Comparison of ENCODE assay signal across 8 cellular contexts in the genomic region with DNA sequence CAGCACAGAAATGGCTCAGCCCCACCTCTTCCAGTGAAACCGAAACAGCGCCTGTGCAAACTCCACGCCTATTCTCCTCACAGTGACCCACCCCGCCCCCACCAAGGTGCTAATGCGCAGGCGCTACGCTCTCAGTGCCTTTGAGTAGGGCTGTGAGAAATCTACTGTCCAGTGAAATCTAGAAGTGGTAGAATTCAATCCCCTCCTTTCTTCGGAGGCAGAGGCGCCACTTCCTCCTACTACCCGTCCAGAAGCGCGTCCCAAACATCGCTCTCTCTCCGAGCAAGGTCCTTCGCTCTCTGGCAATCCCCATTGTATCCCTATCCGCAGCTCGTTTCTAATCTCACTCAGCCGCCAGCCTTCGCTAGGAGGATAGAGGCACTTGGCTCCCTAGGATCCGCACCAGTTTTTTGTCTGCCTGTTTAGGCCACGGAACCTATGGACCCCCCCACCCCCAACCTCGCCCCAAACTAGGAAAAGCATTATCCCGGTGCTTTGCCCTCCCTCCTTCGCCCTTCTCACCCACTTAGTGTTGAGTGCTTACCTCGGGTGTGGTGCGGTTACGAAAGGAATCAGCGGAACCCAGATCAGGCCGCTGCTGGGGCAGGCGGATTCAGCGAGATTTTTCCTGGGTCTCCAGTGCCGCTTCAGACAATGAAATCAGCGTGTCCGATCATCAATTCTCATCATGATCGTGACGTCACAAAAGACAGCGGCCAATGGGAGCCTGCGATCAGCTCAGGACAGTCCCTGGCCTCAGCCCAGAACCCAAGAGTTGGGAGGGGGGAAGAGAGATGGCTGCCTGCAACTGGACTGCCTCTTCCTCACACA. TPM values are rescaled to one million over a fixed set of nuclear protein-coding genes. Genes with fewer than 3 reads are reported as not detected.
DNase-seq lines count a peak whose midpoint lies in the region; ATAC-seq, FAIRE-seq and TF ChIP-seq lines count a peak whose summit lies in the region.

Gene HDX, minus strand, starts transcription at position 656 of the 831 bp plus-strand sequence. CDS start 27,056 bp downstream, outside the sequence.

- H3K9me3 Mint-ChIP-seq in CD4-positive, alpha-beta T cell: no peaks in the 10 kb centered on the region
- H3K9me3 Mint-ChIP-seq in activated naive CD4-positive, alpha-beta T cell treated with anti-CD3 and anti-CD28 coated beads for 36 hours: no peaks in the 10 kb centered on the region
- H3K9me3 Mint-ChIP-seq in neural progenitor cell: no peaks in the 10 kb centered on the region

- H4K20me1 ChIP-seq in neural progenitor cell (ENCODE audit: low read depth): no peaks in the 10 kb centered on the region

- no peaks in the 10 kb centered on the region for H3K4me1 Mint-ChIP-seq in CD4-positive, alpha-beta T cell (ENCODE audit: low read depth)
- peaks cover 4% of the 10 kb centered on the region for H3K4me1 Mint-ChIP-seq in activated naive CD4-positive, alpha-beta T cell treated with anti-CD3 and anti-CD28 coated beads for 36 hours (ENCODE audit: low read depth)
- peaks cover 4% of the 10 kb centered on the region for H3K4me1 Mint-ChIP-seq in neural progenitor cell

- H3K27me3 ChIP-seq in CD4-positive, alpha-beta T cell (ENCODE audit: control insufficient read depth, insufficient read depth, low read length): no peaks in the 10 kb centered on the region
- H3K27me3 ChIP-seq in RWPE2 (ENCODE audit: insufficient read depth, poor library complexity, severe bottlenecking): no peaks in the 10 kb centered on the region
- no peaks in the 10 kb centered on the region for H3K27me3 ChIP-seq in neural progenitor cell

- peak within 1 kb of the TSS; percentile 93 for H3K4me3 Mint-ChIP-seq in CD4-positive, alpha-beta T cell
- H3K4me3 Mint-ChIP-seq in activated naive CD4-positive, alpha-beta T cell treated with anti-CD3 and anti-CD28 coated beads for 36 hours: peak within 1 kb of the TSS; percentile 80
- peak within 1 kb of the TSS; percentile 94 for H3K4me3 Mint-ChIP-seq in neural progenitor cell

- H3K4me2 ChIP-seq in neural progenitor cell: peak within 1 kb of the TSS; percentile 77

- peaks cover 9% of the 10 kb centered on the region for H3K79me2 ChIP-seq in neural progenitor cell (ENCODE audit: low read depth)

- peak; percentile 43 to 65 (median 48) for DNase-seq in CD4-positive, alpha-beta T cell
- peak; percentile 33 for DNase-seq in HTR-8/SVneo (ENCODE audit: insufficient read length, low spot score)
- peak; percentile 76 for DNase-seq in RWPE2 (ENCODE audit: low spot score)
- peak; percentile 72 for DNase-seq in activated naive CD4-positive, alpha-beta T cell treated with anti-CD3 and anti-CD28 coated beads for 36 hours
- DNase-seq in germinal center (ENCODE audit: low spot score): peak; percentile 48
- peak; percentile 86 for DNase-seq in neural progenitor cell (ENCODE audit: low spot score)
- DNase-seq in stromal cell of bone marrow (ENCODE audit: low read depth): peak; percentile 79

- no peaks in the 10 kb centered on the region for H3F3A ChIP-seq in neural progenitor cell (ENCODE audit: low read depth)

- no peak for TF ChIP-seq CTCF in CD4-positive, alpha-beta T cell (IDR thresholded peaks at IDR 0.05)
- TF ChIP-seq CTCF in RWPE2 (IDR thresholded peaks at IDR 0.05; ENCODE audit: poor library complexity, severe bottlenecking) (no peak), neural progenitor cell (IDR thresholded peaks at IDR 0.05) (no peak)

- CTCF ChIA-PET in CD4-positive, alpha-beta T cell (lab: Charles Lee): no interaction called here
- CTCF ChIA-PET in activated naive CD4-positive, alpha-beta T cell treated with anti-CD3 and anti-CD28 coated beads for 36 hours (lab: Charles Lee): no interaction called here

- no peaks in the 10 kb centered on the region for H3K27me3 Mint-ChIP-seq in CD4-positive, alpha-beta T cell
- H3K27me3 Mint-ChIP-seq in activated naive CD4-positive, alpha-beta T cell treated with anti-CD3 and anti-CD28 coated beads for 36 hours (ENCODE audit: low read depth): no peaks in the 10 kb centered on the region
- peaks cover 6% of the 10 kb centered on the region for H3K27me3 Mint-ChIP-seq in neural progenitor cell (ENCODE audit: insufficient read depth, low read depth)

- peak within 1 kb of the TSS; percentile 79 for H3K27ac Mint-ChIP-seq in CD4-positive, alpha-beta T cell
- peak within 1 kb of the TSS; percentile 78 for H3K27ac Mint-ChIP-seq in activated naive CD4-positive, alpha-beta T cell treated with anti-CD3 and anti-CD28 coated beads for 36 hours
- H3K27ac Mint-ChIP-seq in neural progenitor cell: peak within 1 kb of the TSS; percentile 99

- H3K4me1 ChIP-seq in RWPE2 (ENCODE audit: insufficient read depth, poor library complexity, severe bottlenecking) (no peaks in the 10 kb centered on the region), neural progenitor cell (peaks cover 4% of the 10 kb centered on the region)

- H3K36me3 ChIP-seq in RWPE2 (ENCODE audit: low read depth) (no peaks in the 10 kb centered on the region), neural progenitor cell (no peaks in the 10 kb centered on the region)

- H3K9me3 ChIP-seq in CD4-positive, alpha-beta T cell (ENCODE audit: control insufficient read depth, low read length): no peaks in the 10 kb centered on the region
- H3K9me3 ChIP-seq in RWPE2 (ENCODE audit: severe bottlenecking): no peaks in the 10 kb centered on the region
- no peaks in the 10 kb centered on the region for H3K9me3 ChIP-seq in neural progenitor cell (ENCODE audit: low read depth)

- H3K4me3 ChIP-seq in RWPE2 (ENCODE audit: severe bottlenecking): peak within 1 kb of the TSS; percentile 50
- peak within 1 kb of the TSS; percentile 55 for H3K4me3 ChIP-seq in neural progenitor cell

- intact Hi-C loops in CD4-positive, alpha-beta T cell (cut with DNase I, micrococcal nuclease): no loop called here
- intact Hi-C loops in activated naive CD4-positive, alpha-beta T cell treated with anti-CD3 and anti-CD28 coated beads for 36 hours (cut with micrococcal nuclease): loop anchor here (5.0 kb wide), 1 partner anchor 550 kb away; no protein-coding TSS in a partner anchor

- POLR2A ChIA-PET in CD4-positive, alpha-beta T cell (lab: Charles Lee): no interaction called here

- peak within 1 kb of the TSS; percentile 78 for H2AFZ ChIP-seq in neural progenitor cell (replicated peaks)

- peak within 1 kb of the TSS; percentile 76 for H3K9ac ChIP-seq in neural progenitor cell

- peak; percentile 88 for ATAC-seq in CD4-positive, alpha-beta T cell (ENCODE audit: poor library complexity)
- peak; percentile 86 for ATAC-seq in GM21360 (IDR thresholded peaks at IDR 0.05; ENCODE audit: unreplicated experiment)
- ATAC-seq in RWPE2 (ENCODE audit: low read depth): peak; percentile 95

- FAIRE-seq in HTR-8/SVneo (lab: Jason Lieb, UNC): no peak

- no peak within 1 kb of the TSS for H3K27ac ChIP-seq in CD4-positive, alpha-beta T cell (ENCODE audit: low read depth, low read length)
- H3K27ac ChIP-seq in RWPE2 (ENCODE audit: poor library complexity, severe bottlenecking): peak within 1 kb of the TSS; percentile 50
- peak within 1 kb of the TSS; percentile 79 for H3K27ac ChIP-seq in neural progenitor cell

- H3K36me3 Mint-ChIP-seq in CD4-positive, alpha-beta T cell (ENCODE audit: low read depth): no peaks in the 10 kb centered on the region
- peaks cover 2% of the 10 kb centered on the region for H3K36me3 Mint-ChIP-seq in activated naive CD4-positive, alpha-beta T cell treated with anti-CD3 and anti-CD28 coated beads for 36 hours (ENCODE audit: low read depth)
- no peaks in the 10 kb centered on the region for H3K36me3 Mint-ChIP-seq in neural progenitor cell

RNA-seq across cellular contexts. Expression of gene HDX, which starts in this region (rescaled TPM):
- under 1 TPM; 0.38 to 0.47 TPM for total RNA-seq in CD4-positive, alpha-beta T cell
- total RNA-seq in activated naive CD4-positive, alpha-beta T cell treated with anti-CD3 and anti-CD28 coated beads for 36 hours: under 1 TPM; 0.74 to 0.89 TPM
- total RNA-seq in neural progenitor cell (ENCODE audit: low replicate concordance): 8.3 and 8.9 TPM in 2 replicates

Comparison
In these comparisons a context has a peak if more than half of its experiments do, and no peak if none do; other contexts are left out.
1. Peak in DNase-seq and ATAC-seq in CD4-positive, alpha-beta T cell; RNA of the gene not detected or under 1 TPM.
2. Peak in DNase-seq in activated naive CD4-positive, alpha-beta T cell treated with anti-CD3 and anti-CD28 coated beads for 36 hours; RNA of the gene not detected or under 1 TPM.
3. DNase-seq: peak in every context shown above with its lines; median percentile 86 in neural progenitor cell; 79 in stromal cell of bone marrow; 76 in RWPE2; 72 in activated naive CD4-positive, alpha-beta T cell treated with anti-CD3 and anti-CD28 coated beads for 36 hours; 48 in CD4-positive, alpha-beta T cell; 48 in germinal center; 33 in HTR-8/SVneo.